In the genomic region with DNA sequence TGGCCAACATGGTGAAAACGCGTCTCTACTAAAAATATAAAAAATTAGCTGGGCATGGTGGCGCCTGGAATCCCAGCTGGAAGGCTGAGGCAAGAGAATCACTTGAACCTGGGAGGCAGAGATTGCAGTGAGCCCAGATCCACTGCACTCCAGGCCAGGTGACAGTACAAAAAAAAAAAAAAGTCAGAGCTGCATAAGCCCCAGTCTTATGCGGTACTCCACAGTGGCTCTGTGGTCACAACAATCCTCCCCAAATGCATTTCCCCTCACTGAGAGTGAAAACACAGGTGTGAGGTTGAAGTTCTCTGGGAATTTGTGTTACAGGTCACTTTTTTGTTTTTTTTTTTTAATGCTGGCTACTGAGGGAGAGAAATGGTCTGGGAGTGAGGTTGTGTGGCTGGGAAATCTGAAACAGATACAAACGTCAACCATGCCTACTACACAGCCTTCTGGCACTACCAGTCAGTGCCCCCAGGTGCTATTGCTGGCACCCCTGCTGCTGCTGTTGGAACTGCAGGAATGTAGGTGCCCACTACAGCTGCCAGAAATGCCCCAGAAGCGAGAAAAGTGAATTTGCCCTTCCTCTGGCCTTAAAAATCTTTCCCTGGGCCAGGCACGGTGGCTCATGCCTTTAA, we compare ENCODE assay signal across 1 cellular context.
TF ChIP-seq lines count a peak whose summit lies in the region.

No MANE protein-coding gene starts in this region.

TF ChIP-seq in HCT116, 20 proteins besides CTCF, POLR2A, EP300 and RAD21:
- TF ChIP-seq, protein P1, sequence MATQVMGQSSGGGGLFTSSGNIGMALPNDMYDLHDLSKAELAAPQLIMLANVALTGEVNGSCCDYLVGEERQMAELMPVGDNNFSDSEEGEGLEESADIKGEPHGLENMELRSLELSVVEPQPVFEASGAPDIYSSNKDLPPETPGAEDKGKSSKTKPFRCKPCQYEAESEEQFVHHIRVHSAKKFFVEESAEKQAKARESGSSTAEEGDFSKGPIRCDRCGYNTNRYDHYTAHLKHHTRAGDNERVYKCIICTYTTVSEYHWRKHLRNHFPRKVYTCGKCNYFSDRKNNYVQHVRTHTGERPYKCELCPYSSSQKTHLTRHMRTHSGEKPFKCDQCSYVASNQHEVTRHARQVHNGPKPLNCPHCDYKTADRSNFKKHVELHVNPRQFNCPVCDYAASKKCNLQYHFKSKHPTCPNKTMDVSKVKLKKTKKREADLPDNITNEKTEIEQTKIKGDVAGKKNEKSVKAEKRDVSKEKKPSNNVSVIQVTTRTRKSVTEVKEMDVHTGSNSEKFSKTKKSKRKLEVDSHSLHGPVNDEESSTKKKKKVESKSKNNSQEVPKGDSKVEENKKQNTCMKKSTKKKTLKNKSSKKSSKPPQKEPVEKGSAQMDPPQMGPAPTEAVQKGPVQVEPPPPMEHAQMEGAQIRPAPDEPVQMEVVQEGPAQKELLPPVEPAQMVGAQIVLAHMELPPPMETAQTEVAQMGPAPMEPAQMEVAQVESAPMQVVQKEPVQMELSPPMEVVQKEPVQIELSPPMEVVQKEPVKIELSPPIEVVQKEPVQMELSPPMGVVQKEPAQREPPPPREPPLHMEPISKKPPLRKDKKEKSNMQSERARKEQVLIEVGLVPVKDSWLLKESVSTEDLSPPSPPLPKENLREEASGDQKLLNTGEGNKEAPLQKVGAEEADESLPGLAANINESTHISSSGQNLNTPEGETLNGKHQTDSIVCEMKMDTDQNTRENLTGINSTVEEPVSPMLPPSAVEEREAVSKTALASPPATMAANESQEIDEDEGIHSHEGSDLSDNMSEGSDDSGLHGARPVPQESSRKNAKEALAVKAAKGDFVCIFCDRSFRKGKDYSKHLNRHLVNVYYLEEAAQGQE (IDR thresholded peaks at IDR 0.05; ENCODE audit: low read depth) = no peak
- TF ChIP-seq SP1 (IDR thresholded peaks at IDR 0.05; ENCODE audit: low read depth) = no peak
- TF ChIP-seq EGR1 (IDR thresholded peaks at IDR 0.05; ENCODE audit: low read depth) = no peak
- TF ChIP-seq JUND (IDR thresholded peaks at IDR 0.05) = no peak
- TF ChIP-seq, protein P2, sequence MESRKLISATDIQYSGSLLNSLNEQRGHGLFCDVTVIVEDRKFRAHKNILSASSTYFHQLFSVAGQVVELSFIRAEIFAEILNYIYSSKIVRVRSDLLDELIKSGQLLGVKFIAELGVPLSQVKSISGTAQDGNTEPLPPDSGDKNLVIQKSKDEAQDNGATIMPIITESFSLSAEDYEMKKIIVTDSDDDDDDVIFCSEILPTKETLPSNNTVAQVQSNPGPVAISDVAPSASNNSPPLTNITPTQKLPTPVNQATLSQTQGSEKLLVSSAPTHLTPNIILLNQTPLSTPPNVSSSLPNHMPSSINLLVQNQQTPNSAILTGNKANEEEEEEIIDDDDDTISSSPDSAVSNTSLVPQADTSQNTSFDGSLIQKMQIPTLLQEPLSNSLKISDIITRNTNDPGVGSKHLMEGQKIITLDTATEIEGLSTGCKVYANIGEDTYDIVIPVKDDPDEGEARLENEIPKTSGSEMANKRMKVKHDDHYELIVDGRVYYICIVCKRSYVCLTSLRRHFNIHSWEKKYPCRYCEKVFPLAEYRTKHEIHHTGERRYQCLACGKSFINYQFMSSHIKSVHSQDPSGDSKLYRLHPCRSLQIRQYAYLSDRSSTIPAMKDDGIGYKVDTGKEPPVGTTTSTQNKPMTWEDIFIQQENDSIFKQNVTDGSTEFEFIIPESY (IDR thresholded peaks at IDR 0.05; ENCODE audit: extremely low read depth, insufficient replicate concordance, low read length) = no peak
- TF ChIP-seq ZNF274 (IDR thresholded peaks at IDR 0.05; ENCODE audit: low read depth, low read length) = no peak
- no peak for TF ChIP-seq YY1 (IDR thresholded peaks at IDR 0.05; ENCODE audit: extremely low read depth, insufficient replicate concordance, low read depth, low read length)
- TF ChIP-seq, protein P3, sequence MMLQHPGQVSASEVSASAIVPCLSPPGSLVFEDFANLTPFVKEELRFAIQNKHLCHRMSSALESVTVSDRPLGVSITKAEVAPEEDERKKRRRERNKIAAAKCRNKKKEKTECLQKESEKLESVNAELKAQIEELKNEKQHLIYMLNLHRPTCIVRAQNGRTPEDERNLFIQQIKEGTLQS (IDR thresholded peaks at IDR 0.05) = no peak
- TF ChIP-seq CBX3 (IDR thresholded peaks at IDR 0.05; ENCODE audit: low read depth) = no peak
- no peak for TF ChIP-seq TCF7L2 (IDR thresholded peaks at IDR 0.05; ENCODE audit: borderline replicate concordance, extremely low read depth, insufficient read depth, insufficient read length)
- no peak for TF ChIP-seq SRF (IDR thresholded peaks at IDR 0.05; ENCODE audit: low read depth)
- TF ChIP-seq, protein P4, sequence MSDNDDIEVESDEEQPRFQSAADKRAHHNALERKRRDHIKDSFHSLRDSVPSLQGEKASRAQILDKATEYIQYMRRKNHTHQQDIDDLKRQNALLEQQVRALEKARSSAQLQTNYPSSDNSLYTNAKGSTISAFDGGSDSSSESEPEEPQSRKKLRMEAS (IDR thresholded peaks at IDR 0.05) = no peak
- no peak for TF ChIP-seq EZH2 (IDR thresholded peaks at IDR 0.05)
- TF ChIP-seq POLR2AphosphoS5 (IDR thresholded peaks at IDR 0.05; ENCODE audit: low read depth, low read length) = no peak
- no peak for TF ChIP-seq CEBPB (IDR thresholded peaks at IDR 0.05; ENCODE audit: low read depth)
- TF ChIP-seq ZFX (IDR thresholded peaks at IDR 0.05) = no peak
- TF ChIP-seq ELF1 (IDR thresholded peaks at IDR 0.05; ENCODE audit: borderline replicate concordance, low read depth) = no peak
- no peak for TF ChIP-seq EZH2phosphoT487 (IDR thresholded peaks at IDR 0.05; ENCODE audit: borderline replicate concordance)
- no peak for TF ChIP-seq FOSL1 (IDR thresholded peaks at IDR 0.05; ENCODE audit: low read depth)
TF ChIP-seq in HCT116: peak in this region for 0.
